23 cellular contexts compared by ENCODE assay signal in the genomic region with DNA sequence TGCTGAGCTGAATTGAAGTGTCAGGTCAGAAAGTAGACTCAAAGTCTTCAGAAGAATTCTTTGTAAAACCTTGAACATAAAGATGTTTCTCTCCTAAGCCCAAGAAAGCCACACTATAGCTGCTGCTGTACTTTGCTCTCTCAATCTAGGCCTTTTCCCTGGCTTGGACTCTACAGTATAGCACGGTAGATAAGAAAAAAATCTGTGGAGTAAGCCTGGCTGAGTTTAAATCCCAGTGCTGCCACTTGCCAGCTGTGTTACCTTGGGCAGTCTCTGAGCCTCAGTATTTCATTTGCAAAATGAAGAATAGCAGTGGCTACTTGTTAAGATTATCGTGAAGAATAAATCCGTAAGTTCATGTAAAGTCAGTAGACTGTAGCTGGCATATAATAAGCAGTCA.
"Had no signal": no experiment of that assay in that cellular context is flagged by ENCODE, and none has a peak within 500 bp of the region (broad histone marks: within the 10 kb centered on the region; RNA-seq: fewer than 3 reads in every experiment).

No MANE protein-coding gene starts in this region.

- ATAC-seq: effector memory CD8-positive, alpha-beta T cell; foreskin keratinocyte; left colon; left ventricle myocardium superior; right lobe of liver; stimulated activated naive B cell treated with anti-CD40 and anti-IgM and Interleukin-4, amounts not matched to agents 10 μg/mL and 1 μg/mL and 100 μg/mL, for 72 hours had no signal

- H3K4me3 Mint-ChIP-seq: dendritic cell treated with granulocyte-macrophage colony-stimulating factor and Interleukin-4, amounts not matched to agents 40 ng/mL and 50 ng/mL, for 4 days; effector memory CD8-positive, alpha-beta T cell; naive B cell; neural progenitor cell; stimulated activated naive B cell treated with anti-CD40 and anti-IgM and Interleukin-4, amounts not matched to agents 10 μg/mL and 1 μg/mL and 100 μg/mL, for 72 hours; type B pancreatic cell had no signal

- H3K9me3 Mint-ChIP-seq: dendritic cell treated with granulocyte-macrophage colony-stimulating factor and Interleukin-4, amounts not matched to agents 40 ng/mL and 50 ng/mL, for 4 days; effector memory CD8-positive, alpha-beta T cell; neural progenitor cell; type B pancreatic cell had no signal

- H3K27ac Mint-ChIP-seq: dendritic cell treated with granulocyte-macrophage colony-stimulating factor and Interleukin-4, amounts not matched to agents 40 ng/mL and 50 ng/mL, for 4 days; effector memory CD8-positive, alpha-beta T cell; naive B cell; neural progenitor cell; stimulated activated naive B cell treated with anti-CD40 and anti-IgM and Interleukin-4, amounts not matched to agents 10 μg/mL and 1 μg/mL and 100 μg/mL, for 72 hours; type B pancreatic cell had no signal

- H3K4me3 ChIP-seq: esophagus squamous epithelium, lung, neural progenitor cell, prostate gland, right lobe of liver, spleen, stomach, thoracic aorta, uterus had no signal

- H3K4me1 ChIP-seq: esophagus squamous epithelium, foreskin keratinocyte, neural progenitor cell, parathyroid adenoma, prostate gland, right lobe of liver, spleen, uterus had no signal

- H3K9me3 ChIP-seq: esophagus squamous epithelium, prostate gland, right lobe of liver, thoracic aorta, uterus had no signal

- H3K27me3 ChIP-seq: esophagus squamous epithelium, foreskin keratinocyte, neural progenitor cell, right lobe of liver, spleen, stomach, uterus had no signal

- H3K36me3 Mint-ChIP-seq: naive B cell; neural progenitor cell; stimulated activated naive B cell treated with anti-CD40 and anti-IgM and Interleukin-4, amounts not matched to agents 10 μg/mL and 1 μg/mL and 100 μg/mL, for 72 hours; type B pancreatic cell had no signal

- H3K36me3 ChIP-seq: esophagus squamous epithelium, neural progenitor cell, prostate gland, right lobe of liver, spleen, stomach, thoracic aorta, uterus had no signal

- H3K4me1 Mint-ChIP-seq: naive B cell; stimulated activated naive B cell treated with anti-CD40 and anti-IgM and Interleukin-4, amounts not matched to agents 10 μg/mL and 1 μg/mL and 100 μg/mL, for 72 hours had no signal

- H3K27me3 Mint-ChIP-seq: dendritic cell treated with granulocyte-macrophage colony-stimulating factor and Interleukin-4, amounts not matched to agents 40 ng/mL and 50 ng/mL, for 4 days; effector memory CD8-positive, alpha-beta T cell; stimulated activated naive B cell treated with anti-CD40 and anti-IgM and Interleukin-4, amounts not matched to agents 10 μg/mL and 1 μg/mL and 100 μg/mL, for 72 hours; type B pancreatic cell had no signal

- DNase-seq: effector memory CD8-positive, alpha-beta T cell; esophagus squamous epithelium; foreskin keratinocyte; left colon; left ventricle myocardium superior; mesenchymal stem cell; naive B cell; occipital lobe; right lobe of liver; spleen; stimulated activated CD4-positive, alpha-beta T cell treated with anti-CD3 and anti-CD28 coated beads, Interleukin-15, amount 100 ng/mL, for 24 hours; stimulated activated CD4-positive, alpha-beta T cell treated with anti-CD3 and anti-CD28 coated beads, Interleukin-1b, Interleukin-23, amount 100 ng/mL, for 48 hours; stimulated activated CD4-positive, alpha-beta T cell treated with anti-CD3 and anti-CD28 coated beads, Interleukin-4, amount 100 ng/mL, for 24 hours; stimulated activated naive B cell treated with anti-CD40 and anti-IgM and Interleukin-4, amounts not matched to agents 10 μg/mL and 1 μg/mL and 100 μg/mL, for 72 hours; stomach; uterus had no signal

- H3K27ac ChIP-seq: esophagus squamous epithelium, foreskin keratinocyte, neural progenitor cell, parathyroid adenoma, prostate gland, right lobe of liver, spleen, stomach, thoracic aorta, uterus had no signal
